In genomic region chr3:126103121-126104027, GRCh38 we compare ENCODE assay signal across 8 cellular contexts. TPM values are rescaled to one million over a fixed set of nuclear protein-coding genes. Genes with fewer than 3 reads are reported as not detected.
DNase-seq lines count a peak whose midpoint lies in the region; ATAC-seq and TF ChIP-seq lines count a peak whose summit lies in the region.

No MANE protein-coding gene starts in this region.

- no peaks in the 10 kb centered on the region for H4K20me1 ChIP-seq in OCI-LY1 (ENCODE audit: insufficient read depth, low read length)

- TF ChIP-seq CTCF in GM12872 (IDR thresholded peaks at IDR 0.05; ENCODE audit: insufficient read depth, low read depth, low read length) (peak; percentile 35; the same call in 2 of the 3 replicates), OCI-LY1 (IDR thresholded peaks at IDR 0.05; ENCODE audit: low read length) (peak; percentile 45), left ventricle myocardium inferior (IDR thresholded peaks at IDR 0.05; ENCODE audit: borderline replicate concordance) (no peak), retinal pigment epithelial cell (conservative IDR thresholded peaks at IDR 0.05; ENCODE audit: low read depth, low read length) (peak; percentile 3)

- ATAC-seq in GM19455 (IDR thresholded peaks at IDR 0.05; ENCODE audit: unreplicated experiment) (no peak), GM18505 (IDR thresholded peaks at IDR 0.05; ENCODE audit: unreplicated experiment) (no peak)

- no peaks in the 10 kb centered on the region for H3K9me2 ChIP-seq in OCI-LY1 (ENCODE audit: low read depth, low read length)

- no peak for DNase-seq in left ventricle myocardium inferior
- no peak for DNase-seq in retinal pigment epithelial cell (ENCODE audit: low read depth)
- no peak for DNase-seq in stimulated activated CD4-positive, alpha-beta T cell treated with anti-CD3 and anti-CD28 coated beads, Interleukin-1b, Interleukin-23, amount 100 ng/mL, for 48 hours
- DNase-seq in HUDEP-2 (lab: John Stamatoyannopoulos, UW; ENCODE audit: unreplicated experiment in 76 of 76) = no peak

- H3K36me3 ChIP-seq in OCI-LY1 (ENCODE audit: insufficient read depth, low read length) (no peaks in the 10 kb centered on the region), left ventricle myocardium inferior (no peaks in the 10 kb centered on the region)

- H3K4me2 ChIP-seq in OCI-LY1 (ENCODE audit: low read length) = no peak overlapping the region

- TF ChIP-seq POLR2A in GM18505 (IDR thresholded peaks at IDR 0.05; ENCODE audit: borderline replicate concordance, extremely low read depth, insufficient read depth, insufficient read length) = no peak

- H3K27me3 ChIP-seq in OCI-LY1 (ENCODE audit: insufficient read depth, low read length) (no peaks in the 10 kb centered on the region; the same call in 1 of the 2 replicates), left ventricle myocardium inferior (ENCODE audit: low read depth) (no peaks in the 10 kb centered on the region)

- no peaks in the 10 kb centered on the region for H3F3A ChIP-seq in OCI-LY1 (ENCODE audit: insufficient read depth, low read length)

- no peak overlapping the region for H2AFZ ChIP-seq in OCI-LY1 (ENCODE audit: low read length)

- intact Hi-C loops in left ventricle myocardium inferior (cut with micrococcal nuclease) = no loop called here

- no peaks in the 10 kb centered on the region for H3K79me2 ChIP-seq in OCI-LY1 (ENCODE audit: insufficient read depth, low read length)

- H3K9ac ChIP-seq in OCI-LY1 (ENCODE audit: low read length) = no peak overlapping the region

- H3K27ac ChIP-seq in OCI-LY1 (ENCODE audit: low read depth, low read length, poor library complexity, severe bottlenecking) (no peak overlapping the region), left ventricle myocardium inferior (replicated peaks) (peak overlapping the region; percentile 63)

- no peaks in the 10 kb centered on the region for H3K9me3 ChIP-seq in OCI-LY1 (ENCODE audit: low read length)
- H3K9me3 ChIP-seq in left ventricle myocardium inferior (replicated peaks) = no peaks in the 10 kb centered on the region

- no peak overlapping the region for H3K4me3 ChIP-seq in OCI-LY1 (ENCODE audit: low read depth, low read length, poor library complexity, severe bottlenecking)
- H3K4me3 ChIP-seq in left ventricle myocardium inferior = no peak overlapping the region
- H3K4me3 ChIP-seq in retinal pigment epithelial cell (ENCODE audit: low read length) = no peak overlapping the region

- H3K4me1 ChIP-seq in OCI-LY1 (ENCODE audit: insufficient read depth, low read length, severe bottlenecking) (no peaks in the 10 kb centered on the region), left ventricle myocardium inferior (peaks cover 33% of the 10 kb centered on the region)

RNA-seq across cellular contexts. Expression of gene SLC41A3, which starts 19.4 kb away (rescaled TPM):
- 30.2 TPM for total RNA-seq in left ventricle myocardium inferior
